In genomic region chr20:49868538-49868937, GRCh38 we compare ENCODE assay signal across 1 cellular context.
A peak's percentile ranks its signal among the peaks of the same experiment; 100 is the strongest.
TF ChIP-seq lines count a peak whose summit lies in the region.

No MANE protein-coding gene starts in this region.

TF ChIP-seq in K562, 482 proteins besides CTCF, POLR2A, EP300 and RAD21:
- TF ChIP-seq ZNF23 (CRISPR knock-in tag; IDR thresholded peaks at IDR 0.05) (no peak), HMBOX1 (IDR thresholded peaks at IDR 0.05) (0 out of 2 replicates have a peak, but pooled peaks have one; percentile 15)
